ENCODE assay signal across 8 cellular contexts in the genomic region with DNA sequence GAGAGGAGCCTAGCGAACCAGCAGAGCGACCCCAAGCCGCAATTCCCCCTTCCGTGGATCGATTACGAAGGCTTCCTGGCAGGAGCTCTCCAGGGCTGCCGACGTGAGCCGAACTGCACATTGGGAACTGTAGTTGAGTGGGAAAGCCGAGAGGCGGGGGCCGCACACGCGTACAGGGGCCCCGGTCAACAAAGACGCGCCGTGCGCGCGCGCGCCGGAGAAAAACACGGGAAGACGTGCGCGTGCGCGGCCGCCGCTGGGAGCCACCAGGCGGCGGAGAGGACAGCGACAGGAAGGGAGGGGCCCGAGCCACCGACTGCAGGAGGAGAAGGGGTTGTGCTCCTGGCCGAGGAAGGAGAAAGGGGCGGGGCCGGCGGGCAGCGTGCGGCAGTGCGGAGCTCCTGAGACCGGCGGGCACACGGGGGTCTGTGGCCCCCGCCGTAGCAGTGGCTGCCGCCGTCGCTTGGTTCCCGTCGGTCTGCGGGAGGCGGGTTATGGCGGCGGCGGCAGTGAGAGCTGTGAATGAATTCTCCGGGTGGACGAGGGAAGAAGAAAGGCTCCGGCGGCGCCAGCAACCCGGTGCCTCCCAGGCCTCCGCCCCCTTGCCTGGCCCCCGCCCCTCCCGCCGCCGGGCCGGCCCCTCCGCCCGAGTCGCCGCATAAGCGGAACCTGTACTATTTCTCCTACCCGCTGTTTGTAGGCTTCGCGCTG. TPM values are rescaled to one million over a fixed set of nuclear protein-coding genes. Genes with fewer than 3 reads are reported as not detected.
A peak's percentile ranks its signal among the peaks of the same experiment; 100 is the strongest.
DNase-seq lines count a peak whose midpoint lies in the region; ATAC-seq and TF ChIP-seq lines count a peak whose summit lies in the region.

A gene with protein sequence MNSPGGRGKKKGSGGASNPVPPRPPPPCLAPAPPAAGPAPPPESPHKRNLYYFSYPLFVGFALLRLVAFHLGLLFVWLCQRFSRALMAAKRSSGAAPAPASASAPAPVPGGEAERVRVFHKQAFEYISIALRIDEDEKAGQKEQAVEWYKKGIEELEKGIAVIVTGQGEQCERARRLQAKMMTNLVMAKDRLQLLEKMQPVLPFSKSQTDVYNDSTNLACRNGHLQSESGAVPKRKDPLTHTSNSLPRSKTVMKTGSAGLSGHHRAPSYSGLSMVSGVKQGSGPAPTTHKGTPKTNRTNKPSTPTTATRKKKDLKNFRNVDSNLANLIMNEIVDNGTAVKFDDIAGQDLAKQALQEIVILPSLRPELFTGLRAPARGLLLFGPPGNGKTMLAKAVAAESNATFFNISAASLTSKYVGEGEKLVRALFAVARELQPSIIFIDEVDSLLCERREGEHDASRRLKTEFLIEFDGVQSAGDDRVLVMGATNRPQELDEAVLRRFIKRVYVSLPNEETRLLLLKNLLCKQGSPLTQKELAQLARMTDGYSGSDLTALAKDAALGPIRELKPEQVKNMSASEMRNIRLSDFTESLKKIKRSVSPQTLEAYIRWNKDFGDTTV (plus strand): TSS at position 247 of the 711 bp plus-strand sequence. CDS start 276 bp downstream, at position 523.

- H3K4me1 ChIP-seq in PC-9 (replicated peaks; ENCODE audit: insufficient read depth), result peaks cover 23% of the 10 kb centered on the region

- peak within 1 kb of the TSS; percentile 92 for H2AFZ ChIP-seq in PC-9

- intact Hi-C loops in PC-9 (cut with micrococcal nuclease; ENCODE audit: unreplicated experiment), result loop anchor here (1.0 to 5.0 kb wide), 3 partner anchors 24 to 294 kb away; a partner anchor contains a TSS

- H3K4me2 ChIP-seq in PC-9, result peak within 1 kb of the TSS; percentile 95

- in situ Hi-C loops in KBM-7 (cut with MboI; ENCODE audit: low pct_unique_long_range_greater_than_20kb, low sequenced_read_pairs), result no loop called here

- no peaks in the 10 kb centered on the region; the same call in 1 of the 2 replicates for H4K20me1 ChIP-seq in PC-9 (ENCODE audit: insufficient read depth)

- POLR2A ChIA-PET in PC-9 (lab: Charles Lee; ENCODE audit: unreplicated experiment), result interaction anchor here (0.7 to 1.2 kb wide), 2 partner anchors 10 to 24 kb away, joined by 3 to 11 read pairs; a partner anchor contains a TSS

- H3K36me3 ChIP-seq in PC-9 (ENCODE audit: low read depth), result no peaks in the 10 kb centered on the region

- peak within 1 kb of the TSS; percentile 70 for H3K27ac ChIP-seq in PC-9

- TF ChIP-seq CTCF in PC-9 (conservative IDR thresholded peaks at IDR 0.05) (0 out of 2 replicates have a peak, but pooled peaks have one; percentile 38), epithelial cell of proximal tubule (conservative IDR thresholded peaks at IDR 0.05; ENCODE audit: low read depth, low read length) (peak; percentile 41)

- peaks cover 22% of the 10 kb centered on the region for H3K79me2 ChIP-seq in PC-9 (ENCODE audit: low read depth)

- CTCF ChIA-PET in PC-9 (lab: Charles Lee), result interaction anchor here (0.7 to 1.4 kb wide), 2 partner anchors 56 to 1332 kb away, joined by 5 to 12 read pairs; no protein-coding TSS in a partner anchor

- peak; percentile 93 for ATAC-seq in GM21717 (IDR thresholded peaks at IDR 0.05; ENCODE audit: unreplicated experiment)

- H3K9me2 ChIP-seq in PC-9 (ENCODE audit: insufficient read depth), result no peaks in the 10 kb centered on the region

- H3K27me3 ChIP-seq in PC-9 (ENCODE audit: insufficient read depth, low read depth), result no peaks in the 10 kb centered on the region

- H3F3A ChIP-seq in PC-9 (ENCODE audit: insufficient read depth, low read depth), result peaks cover 15% of the 10 kb centered on the region; the same call in 1 of the 2 replicates

- H3K9me3 ChIP-seq in PC-9 (ENCODE audit: insufficient read depth, low read depth), result no peaks in the 10 kb centered on the region

- no TSS peak for BruUV-seq in PC-9 (replicated peaks; lab: Mats Ljungman, UMichigan)

- DNase-seq in DMS79 (lab: John Stamatoyannopoulos, UW) (peak; percentile 96), KBM-7 (peak; percentile 99), PC-9 (peak; percentile 91 to 97), epithelial cell of proximal tubule (ENCODE audit: low read depth) (peak; percentile 72), mucosa of gallbladder (ENCODE audit: low spot score) (peak; percentile 97)
- peak; percentile 96 for DNase-seq in activated T-cell treated with anti-CD3 and anti-CD28 coated beads, Interleukin-2, amount 50 U/mL, for 1 hour
- peak; percentile 85 to 95 for DNase-seq in stimulated activated CD8-positive, alpha-beta memory T cell treated with anti-CD3 and anti-CD28 coated beads, Interleukin-4, amount 100 ng/mL, for 4 hours (ENCODE audit: low read depth in 2 of 2, low spot score in 1 of 2)

- H3K4me3 ChIP-seq in PC-9 (peak within 1 kb of the TSS; percentile 82), epithelial cell of proximal tubule (ENCODE audit: low read depth, low read length) (peak within 1 kb of the TSS; percentile 63)

RNA-seq across cellular contexts. Expression of the gene that starts here (rescaled TPM):
- total RNA-seq in PC-9 (2021), result 17.2 and 19.2 TPM in 2 replicates
- 14.7 TPM in 2 replicates for total RNA-seq in epithelial cell of proximal tubule
- 18.1 TPM for total RNA-seq in mucosa of gallbladder

Comparison
In these comparisons a context has a peak if more than half of its experiments do, and no peak if none do; other contexts are left out.
1. Peak in every context shown above with its lines: DNase-seq, ATAC-seq, H3K4me3 ChIP-seq and H3K27ac ChIP-seq.